Comparison of ENCODE assay signal across 8 cellular contexts in the genomic region with DNA sequence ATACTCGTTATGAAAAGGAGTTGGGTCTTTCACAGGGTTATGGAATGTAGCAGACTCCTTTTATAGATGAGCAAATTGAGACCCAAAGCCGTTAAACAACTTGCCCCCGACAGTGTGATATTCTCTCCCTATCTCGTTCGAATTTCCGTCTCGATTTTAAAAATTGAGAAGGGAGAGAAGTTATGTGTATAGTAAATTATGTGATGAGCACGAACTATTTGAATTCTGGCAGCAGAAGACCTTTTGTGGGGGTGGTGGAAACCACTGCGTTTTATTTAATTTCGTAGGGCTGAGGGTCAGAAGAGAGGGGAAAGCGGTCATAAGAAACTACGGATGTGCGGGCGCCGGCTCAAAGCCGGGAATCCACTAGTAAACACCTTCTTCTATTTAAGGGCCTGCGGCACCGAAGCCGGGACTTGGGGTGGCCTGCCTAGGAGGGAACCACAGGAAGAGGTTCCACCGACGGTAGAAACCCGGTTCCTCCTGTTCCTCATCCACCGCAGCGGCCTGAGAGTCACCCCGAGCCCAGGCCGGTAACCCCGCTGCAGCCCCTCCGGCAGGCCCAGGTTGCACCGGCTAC. TPM values are rescaled to one million over a fixed set of nuclear protein-coding genes. Genes with fewer than 3 reads are reported as not detected.
DNase-seq lines count a peak whose midpoint lies in the region; ATAC-seq and TF ChIP-seq lines count a peak whose summit lies in the region.

No MANE protein-coding gene starts in this region.

- no CpG with 5 or more reads among the region's 29 CpGs for WGBS in neuronal stem cell (ENCODE audit: extremely low coverage in 2 of 2, insufficient read length in 2 of 2, insufficient replicate concordance in 1 of 2), 2 donors

- H3K4me3 ChIP-seq in fibroblast of mammary gland (ENCODE audit: control insufficient read depth, low read depth, low read length) = peak overlapping the region; percentile 99
- peak overlapping the region; percentile 80 to 82 for H3K4me3 ChIP-seq in neuronal stem cell (ENCODE audit: low read length in 2 of 2)

- H3K9ac ChIP-seq in neuronal stem cell (ENCODE audit: low read depth, low read length, poor library complexity) = peak overlapping the region; percentile 79

- no peaks in the 10 kb centered on the region for H3K79me1 ChIP-seq in neuronal stem cell (ENCODE audit: low read depth, low read length)

- no peak overlapping the region for H3K23ac ChIP-seq in neuronal stem cell (ENCODE audit: low read depth, low read length, poor library complexity)

- H2AFZ ChIP-seq in neuronal stem cell (ENCODE audit: low read length) = peak overlapping the region; percentile 92

- H3K36me3 ChIP-seq in neuronal stem cell (replicated peaks in 1 of 2; ENCODE audit: control insufficient read depth in 2 of 2, insufficient read depth in 2 of 2, low read length in 2 of 2) = peaks cover 0 to 18% of the 10 kb centered on the region in 2 donors

- H3K4ac ChIP-seq in neuronal stem cell (ENCODE audit: low read length) = no peak overlapping the region

- ATAC-seq in GM18907 (IDR thresholded peaks at IDR 0.05; ENCODE audit: unreplicated experiment) (peak; percentile 19), HG03342 (IDR thresholded peaks at IDR 0.05; ENCODE audit: unreplicated experiment) (peak; percentile 11)

- H3K14ac ChIP-seq in neuronal stem cell (ENCODE audit: low read length) = no peak overlapping the region

- peak overlapping the region; percentile 88 for H3K27ac ChIP-seq in neuronal stem cell (replicated peaks; ENCODE audit: low read length)

- H3K4me1 ChIP-seq in neuronal stem cell (ENCODE audit: control insufficient read depth in 2 of 2, insufficient read depth in 1 of 2, low read depth in 1 of 2, low read length in 2 of 2) = peaks cover 2% of the 10 kb centered on the region in 2 donors

- no peak overlapping the region for H4K91ac ChIP-seq in neuronal stem cell (ENCODE audit: low read depth, low read length, poor library complexity)

- DNase-seq in CD1c-positive myeloid dendritic cell (ENCODE audit: extremely low spot score) (peak; percentile 32), UCSD-AML1 (lab: John Stamatoyannopoulos, UW; ENCODE audit: unreplicated experiment) (peak; percentile 66), fibroblast of mammary gland (ENCODE audit: low read depth) (no peak), neuronal stem cell (ENCODE audit: low spot score) (no peak), AG20443 (ENCODE audit: low spot score) (no peak), NCI-H2171 (lab: John Stamatoyannopoulos, UW) (no peak)

- peak overlapping the region; percentile 64 for H3K4me2 ChIP-seq in neuronal stem cell (ENCODE audit: insufficient read depth, low read length, poor library complexity, severe bottlenecking)

- no peak overlapping the region for H2BK12ac ChIP-seq in neuronal stem cell (ENCODE audit: low read length)

- H2BK120ac ChIP-seq in neuronal stem cell (ENCODE audit: low read depth, low read length) = no peak overlapping the region

- no peaks in the 10 kb centered on the region for H3K9me3 ChIP-seq in neuronal stem cell (replicated peaks in 1 of 2; ENCODE audit: control insufficient read depth in 2 of 2, insufficient read depth in 1 of 2, low read depth in 1 of 2, low read length in 2 of 2)

- no peak overlapping the region for H4K8ac ChIP-seq in neuronal stem cell (ENCODE audit: low read depth, low read length)

- no peak overlapping the region for H2BK15ac ChIP-seq in neuronal stem cell (ENCODE audit: low read length)

- no peaks in the 10 kb centered on the region for H3K27me3 ChIP-seq in neuronal stem cell (ENCODE audit: control insufficient read depth in 3 of 3, insufficient read depth in 3 of 3, low read depth in 1 of 3, low read length in 3 of 3)

- no peak overlapping the region for H2BK5ac ChIP-seq in neuronal stem cell (ENCODE audit: low read length)

- no peak for TF ChIP-seq CTCF in fibroblast of mammary gland (conservative IDR thresholded peaks at IDR 0.05; ENCODE audit: control insufficient read depth, insufficient read depth, low read depth, low read length)

- no peak overlapping the region for H2AK5ac ChIP-seq in neuronal stem cell (ENCODE audit: low read depth, low read length)

- peak overlapping the region; percentile 33 for H3K18ac ChIP-seq in neuronal stem cell (ENCODE audit: low read length)

RNA-seq across cellular contexts. Expression of gene DDX3X, which starts 1.5 kb away (rescaled TPM):
- polyA plus RNA-seq in neuronal stem cell (2013, experiment 1 of 2) = 134 TPM
- 134 TPM for polyA plus RNA-seq in neuronal stem cell (2013, experiment 2 of 2)

Comparison
In these comparisons a context has a peak if more than half of its experiments do, and no peak if none do; other contexts are left out.
1. DNase-seq: peak in CD1c-positive myeloid dendritic cell (single experiment) and UCSD-AML1 (single experiment); none in fibroblast of mammary gland (single experiment), neuronal stem cell (single experiment), AG20443 (single experiment) and NCI-H2171 (single experiment).